In the genomic region with DNA sequence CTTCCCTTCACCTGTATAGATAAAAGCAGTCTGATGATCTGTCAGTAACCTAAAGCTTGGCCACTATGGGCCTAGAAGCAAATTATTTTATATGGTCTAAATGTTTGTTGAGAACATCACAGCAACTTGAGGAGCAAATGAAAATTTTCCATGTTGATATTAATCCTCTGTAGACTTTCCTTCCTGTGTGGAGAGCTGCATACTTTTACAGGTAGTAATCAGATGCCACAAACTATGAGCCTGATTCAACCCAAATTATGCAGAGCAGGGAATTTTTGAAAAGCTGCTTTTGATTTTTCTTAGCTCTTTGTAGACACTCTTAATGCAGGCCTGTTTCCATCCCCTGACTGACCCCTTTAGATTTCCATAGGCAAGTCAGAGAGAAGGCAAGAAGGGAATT, we compare ENCODE assay signal across 1 cellular context.
TF ChIP-seq lines count a peak whose summit lies in the region.

No MANE protein-coding gene starts in this region.

TF ChIP-seq in SK-N-SH treated with all-trans-retinoic acid at 6 μM for 48 hours, 23 proteins besides CTCF, POLR2A, EP300 and RAD21 (continued from another document):
- TF ChIP-seq, protein P1, sequence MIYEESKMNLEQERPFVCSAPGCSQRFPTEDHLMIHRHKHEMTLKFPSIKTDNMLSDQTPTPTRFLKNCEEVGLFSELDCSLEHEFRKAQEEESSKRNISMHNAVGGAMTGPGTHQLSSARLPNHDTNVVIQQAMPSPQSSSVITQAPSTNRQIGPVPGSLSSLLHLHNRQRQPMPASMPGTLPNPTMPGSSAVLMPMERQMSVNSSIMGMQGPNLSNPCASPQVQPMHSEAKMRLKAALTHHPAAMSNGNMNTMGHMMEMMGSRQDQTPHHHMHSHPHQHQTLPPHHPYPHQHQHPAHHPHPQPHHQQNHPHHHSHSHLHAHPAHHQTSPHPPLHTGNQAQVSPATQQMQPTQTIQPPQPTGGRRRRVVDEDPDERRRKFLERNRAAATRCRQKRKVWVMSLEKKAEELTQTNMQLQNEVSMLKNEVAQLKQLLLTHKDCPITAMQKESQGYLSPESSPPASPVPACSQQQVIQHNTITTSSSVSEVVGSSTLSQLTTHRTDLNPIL (CRISPR knock-in tag; IDR thresholded peaks at IDR 0.05; ENCODE audit: low read depth) = no peak
- TF ChIP-seq PPARA (CRISPR knock-in tag; IDR thresholded peaks at IDR 0.05; ENCODE audit: borderline replicate concordance) (no peak), ZNF565 (CRISPR knock-in tag; conservative IDR thresholded peaks at IDR 0.05; ENCODE audit: low read depth) (no peak), BACH2 (CRISPR knock-in tag; IDR thresholded peaks at IDR 0.05; ENCODE audit: borderline replicate concordance) (no peak), SNAI2 (CRISPR knock-in tag; IDR thresholded peaks at IDR 0.05) (no peak)
- TF ChIP-seq, protein P2, sequence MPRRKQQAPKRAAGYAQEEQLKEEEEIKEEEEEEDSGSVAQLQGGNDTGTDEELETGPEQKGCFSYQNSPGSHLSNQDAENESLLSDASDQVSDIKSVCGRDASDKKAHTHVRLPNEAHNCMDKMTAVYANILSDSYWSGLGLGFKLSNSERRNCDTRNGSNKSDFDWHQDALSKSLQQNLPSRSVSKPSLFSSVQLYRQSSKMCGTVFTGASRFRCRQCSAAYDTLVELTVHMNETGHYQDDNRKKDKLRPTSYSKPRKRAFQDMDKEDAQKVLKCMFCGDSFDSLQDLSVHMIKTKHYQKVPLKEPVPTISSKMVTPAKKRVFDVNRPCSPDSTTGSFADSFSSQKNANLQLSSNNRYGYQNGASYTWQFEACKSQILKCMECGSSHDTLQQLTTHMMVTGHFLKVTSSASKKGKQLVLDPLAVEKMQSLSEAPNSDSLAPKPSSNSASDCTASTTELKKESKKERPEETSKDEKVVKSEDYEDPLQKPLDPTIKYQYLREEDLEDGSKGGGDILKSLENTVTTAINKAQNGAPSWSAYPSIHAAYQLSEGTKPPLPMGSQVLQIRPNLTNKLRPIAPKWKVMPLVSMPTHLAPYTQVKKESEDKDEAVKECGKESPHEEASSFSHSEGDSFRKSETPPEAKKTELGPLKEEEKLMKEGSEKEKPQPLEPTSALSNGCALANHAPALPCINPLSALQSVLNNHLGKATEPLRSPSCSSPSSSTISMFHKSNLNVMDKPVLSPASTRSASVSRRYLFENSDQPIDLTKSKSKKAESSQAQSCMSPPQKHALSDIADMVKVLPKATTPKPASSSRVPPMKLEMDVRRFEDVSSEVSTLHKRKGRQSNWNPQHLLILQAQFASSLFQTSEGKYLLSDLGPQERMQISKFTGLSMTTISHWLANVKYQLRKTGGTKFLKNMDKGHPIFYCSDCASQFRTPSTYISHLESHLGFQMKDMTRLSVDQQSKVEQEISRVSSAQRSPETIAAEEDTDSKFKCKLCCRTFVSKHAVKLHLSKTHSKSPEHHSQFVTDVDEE (CRISPR knock-in tag; IDR thresholded peaks at IDR 0.05) = no peak
TF ChIP-seq in SK-N-SH treated with all-trans-retinoic acid at 6 μM for 48 hours: peak in this region for 0.
